1 cellular context compared by ENCODE assay signal in genomic region chr17:82433560-82434215, GRCh38.
A peak's percentile ranks its signal among the peaks of the same experiment; 100 is the strongest.
TF ChIP-seq lines count a peak whose summit lies in the region.

No MANE protein-coding gene starts in this region.

TF ChIP-seq in HepG2, 621 proteins besides CTCF, POLR2A, EP300 and RAD21:
- TF ChIP-seq ZSCAN31 (CRISPR knock-in tag; IDR thresholded peaks at IDR 0.05; ENCODE audit: low read depth) (no peak), HIC2 (CRISPR knock-in tag; IDR thresholded peaks at IDR 0.05; ENCODE audit: low read depth) (no peak), ZNF468 (CRISPR knock-in tag; IDR thresholded peaks at IDR 0.05) (no peak), TBX3 (IDR thresholded peaks at IDR 0.05; ENCODE audit: borderline replicate concordance) (no peak), AGO2 (optimal IDR thresholded peaks at IDR 0.05; ENCODE audit: low read depth, low read length) (peak; percentile 44), RBFOX2 (IDR thresholded peaks at IDR 0.05; ENCODE audit: low read depth, low read length) (no peak), SIX4 (CRISPR knock-in tag; IDR thresholded peaks at IDR 0.05) (no peak), TCF7 (IDR thresholded peaks at IDR 0.05; ENCODE audit: low read depth) (no peak), EEA1 (CRISPR knock-in tag; IDR thresholded peaks at IDR 0.05; ENCODE audit: borderline replicate concordance) (no peak)
